9 cellular contexts compared by ENCODE assay signal in the genomic region with DNA sequence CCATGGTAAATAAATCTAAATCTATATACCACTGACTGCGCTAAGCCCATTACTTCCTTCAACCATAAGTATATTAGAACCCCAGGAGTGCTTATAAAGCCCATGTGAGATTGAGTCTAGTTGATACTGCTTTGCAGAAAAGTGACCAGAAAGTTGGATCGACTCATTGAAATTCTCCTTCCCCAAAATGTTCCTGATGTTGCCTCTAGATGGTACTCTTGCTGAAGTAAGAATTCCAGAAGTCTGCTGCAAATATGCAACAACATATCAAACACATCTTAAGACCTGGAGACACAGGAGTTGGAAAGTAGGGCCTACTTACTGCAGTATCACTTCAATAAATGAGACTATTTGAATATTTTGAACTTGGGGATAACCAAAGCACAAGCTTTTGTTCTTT.
DNase-seq lines count a peak whose midpoint lies in the region; ATAC-seq and TF ChIP-seq lines count a peak whose summit lies in the region.
"Had no signal": no experiment of that assay in that cellular context is flagged by ENCODE, and none has a peak within 500 bp of the region (broad histone marks: within the 10 kb centered on the region; RNA-seq: fewer than 3 reads in every experiment).

No MANE protein-coding gene starts in this region.

- peak; percentile 59 for TF ChIP-seq CTCF in astrocyte of the spinal cord (IDR thresholded peaks at IDR 0.05; ENCODE audit: low read depth, low read length)
- peak; percentile 64 for TF ChIP-seq CTCF in liver (IDR thresholded peaks at IDR 0.05; ENCODE audit: low read depth, low read length, missing input control)
- TF ChIP-seq CTCF in gastroesophageal sphincter (IDR thresholded peaks at IDR 0.05) = no peak

- DNase-seq in AG20443 (ENCODE audit: low spot score) (peak; percentile 22), HT1080 (ENCODE audit: low read depth) (peak; percentile 38), astrocyte of the spinal cord (ENCODE audit: low read depth, low spot score) (peak; percentile 63), T-helper 17 cell (no peak)
- no peak for DNase-seq in natural killer cell treated with Interleukin-12 subunit alpha and Interleukin-12 subunit beta and Interleukin-15 and Interleukin-18, amount 100 ng/mL, for 72 hours (ENCODE audit: low spot score)
- DNase-seq: sigmoid colon had no signal

- H3K9me3 ChIP-seq in liver (ENCODE audit: control insufficient read depth in 4 of 4, low read length in 3 of 4) (no peaks in the 10 kb centered on the region), T-helper 17 cell (ENCODE audit: control insufficient read depth, low read length, poor library complexity, severe bottlenecking) (no peaks in the 10 kb centered on the region), gastroesophageal sphincter (peaks cover 0 to 6% (median 0%) of the 10 kb centered on the region in 3 donors)
- H3K9me3 ChIP-seq: sigmoid colon had no signal

- no peak overlapping the region for H3K9ac ChIP-seq in liver (ENCODE audit: low read depth in 1 of 2, low read length in 2 of 2)

- no peak overlapping the region for H3K4me3 Mint-ChIP-seq in T-helper 17 cell
- no peak overlapping the region for H3K4me3 Mint-ChIP-seq in natural killer cell treated with Interleukin-12 subunit alpha and Interleukin-12 subunit beta and Interleukin-15 and Interleukin-18, amount 100 ng/mL, for 72 hours

- in situ Hi-C loops in astrocyte of the spinal cord (cut with HindIII; ENCODE audit: low sequenced_read_pairs) = no loop called here

- WGBS in liver = 57% methylated on average over 2 of the region's 2 CpGs
- 60 to 77% methylated on average over 1 to 2 of the region's 2 CpGs for WGBS in gastroesophageal sphincter (ENCODE audit: low coverage in 1 of 2), 2 donors

- peaks cover 18% of the 10 kb centered on the region for H3K9me3 Mint-ChIP-seq in natural killer cell treated with Interleukin-12 subunit alpha and Interleukin-12 subunit beta and Interleukin-15 and Interleukin-18, amount 100 ng/mL, for 72 hours

- no peak overlapping the region for H3K27ac Mint-ChIP-seq in T-helper 17 cell
- no peak overlapping the region for H3K27ac Mint-ChIP-seq in natural killer cell treated with Interleukin-12 subunit alpha and Interleukin-12 subunit beta and Interleukin-15 and Interleukin-18, amount 100 ng/mL, for 72 hours

- no peak for ATAC-seq in GM21825 (IDR thresholded peaks at IDR 0.05; ENCODE audit: unreplicated experiment)
- no peak for ATAC-seq in T-helper 17 cell
- ATAC-seq in natural killer cell treated with Interleukin-12 subunit alpha and Interleukin-12 subunit beta and Interleukin-15 and Interleukin-18, amount 100 ng/mL, for 72 hours = no peak
- no peak for ATAC-seq in gastroesophageal sphincter

- no peak for TF ChIP-seq EP300 in gastroesophageal sphincter (IDR thresholded peaks at IDR 0.05)

- no peaks in the 10 kb centered on the region for H3K36me3 ChIP-seq in liver (ENCODE audit: control insufficient read depth in 4 of 4, insufficient read depth in 3 of 4, low read depth in 1 of 4, low read length in 3 of 4)
- no peaks in the 10 kb centered on the region for H3K36me3 ChIP-seq in gastroesophageal sphincter
- H3K36me3 ChIP-seq: sigmoid colon had no signal

- H3K36me3 Mint-ChIP-seq in T-helper 17 cell (ENCODE audit: low read depth) = no peaks in the 10 kb centered on the region
- peaks cover 6% of the 10 kb centered on the region for H3K36me3 Mint-ChIP-seq in natural killer cell treated with Interleukin-12 subunit alpha and Interleukin-12 subunit beta and Interleukin-15 and Interleukin-18, amount 100 ng/mL, for 72 hours

- H3K27me3 Mint-ChIP-seq in T-helper 17 cell = no peaks in the 10 kb centered on the region
- no peaks in the 10 kb centered on the region for H3K27me3 Mint-ChIP-seq in natural killer cell treated with Interleukin-12 subunit alpha and Interleukin-12 subunit beta and Interleukin-15 and Interleukin-18, amount 100 ng/mL, for 72 hours

- no peak overlapping the region for H3K4me3 ChIP-seq in astrocyte of the spinal cord (ENCODE audit: low read depth, low read length)
- H3K4me3 ChIP-seq in liver (ENCODE audit: low read depth in 1 of 3, low read length in 3 of 3) = no peak overlapping the region
- H3K4me3 ChIP-seq in gastroesophageal sphincter = no peak overlapping the region
- H3K4me3 ChIP-seq: sigmoid colon had no signal

- peak; percentile 91 to 94 for TF ChIP-seq RAD21 in liver (IDR thresholded peaks at IDR 0.05)

- H3K27ac ChIP-seq in liver (ENCODE audit: low read depth in 1 of 2, low read length in 2 of 2) (no peak overlapping the region), gastroesophageal sphincter (no peak overlapping the region)
- H3K27ac ChIP-seq: sigmoid colon had no signal

- H3K27me3 ChIP-seq in liver (ENCODE audit: control insufficient read depth in 4 of 4, insufficient read depth in 4 of 4, low read length in 3 of 4) (no peaks in the 10 kb centered on the region), gastroesophageal sphincter (no peaks in the 10 kb centered on the region)
- H3K27me3 ChIP-seq: sigmoid colon had no signal

- H3K4me1 ChIP-seq in liver (ENCODE audit: control insufficient read depth in 4 of 4, insufficient read depth in 4 of 4, low read length in 3 of 4) (peaks cover 0 to 3% (median 0%) of the 10 kb centered on the region in 4 donors), gastroesophageal sphincter (no peaks in the 10 kb centered on the region)
- H3K4me1 ChIP-seq: sigmoid colon had no signal

- TF ChIP-seq POLR2A in gastroesophageal sphincter (IDR thresholded peaks at IDR 0.05) = no peak

- H3K4me1 Mint-ChIP-seq in T-helper 17 cell = no peaks in the 10 kb centered on the region
- no peaks in the 10 kb centered on the region for H3K4me1 Mint-ChIP-seq in natural killer cell treated with Interleukin-12 subunit alpha and Interleukin-12 subunit beta and Interleukin-15 and Interleukin-18, amount 100 ng/mL, for 72 hours (ENCODE audit: low read depth in 2 of 2)

TF ChIP-seq in liver, 16 proteins besides CTCF, POLR2A, EP300 and RAD21:
- TF ChIP-seq HNF4A (conservative IDR thresholded peaks at IDR 0.05) = no peak
- no peak for TF ChIP-seq JUND (IDR thresholded peaks at IDR 0.05)
- TF ChIP-seq, protein P1, sequence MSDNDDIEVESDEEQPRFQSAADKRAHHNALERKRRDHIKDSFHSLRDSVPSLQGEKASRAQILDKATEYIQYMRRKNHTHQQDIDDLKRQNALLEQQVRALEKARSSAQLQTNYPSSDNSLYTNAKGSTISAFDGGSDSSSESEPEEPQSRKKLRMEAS (IDR thresholded peaks at IDR 0.05) = no peak
- TF ChIP-seq, protein P2, sequence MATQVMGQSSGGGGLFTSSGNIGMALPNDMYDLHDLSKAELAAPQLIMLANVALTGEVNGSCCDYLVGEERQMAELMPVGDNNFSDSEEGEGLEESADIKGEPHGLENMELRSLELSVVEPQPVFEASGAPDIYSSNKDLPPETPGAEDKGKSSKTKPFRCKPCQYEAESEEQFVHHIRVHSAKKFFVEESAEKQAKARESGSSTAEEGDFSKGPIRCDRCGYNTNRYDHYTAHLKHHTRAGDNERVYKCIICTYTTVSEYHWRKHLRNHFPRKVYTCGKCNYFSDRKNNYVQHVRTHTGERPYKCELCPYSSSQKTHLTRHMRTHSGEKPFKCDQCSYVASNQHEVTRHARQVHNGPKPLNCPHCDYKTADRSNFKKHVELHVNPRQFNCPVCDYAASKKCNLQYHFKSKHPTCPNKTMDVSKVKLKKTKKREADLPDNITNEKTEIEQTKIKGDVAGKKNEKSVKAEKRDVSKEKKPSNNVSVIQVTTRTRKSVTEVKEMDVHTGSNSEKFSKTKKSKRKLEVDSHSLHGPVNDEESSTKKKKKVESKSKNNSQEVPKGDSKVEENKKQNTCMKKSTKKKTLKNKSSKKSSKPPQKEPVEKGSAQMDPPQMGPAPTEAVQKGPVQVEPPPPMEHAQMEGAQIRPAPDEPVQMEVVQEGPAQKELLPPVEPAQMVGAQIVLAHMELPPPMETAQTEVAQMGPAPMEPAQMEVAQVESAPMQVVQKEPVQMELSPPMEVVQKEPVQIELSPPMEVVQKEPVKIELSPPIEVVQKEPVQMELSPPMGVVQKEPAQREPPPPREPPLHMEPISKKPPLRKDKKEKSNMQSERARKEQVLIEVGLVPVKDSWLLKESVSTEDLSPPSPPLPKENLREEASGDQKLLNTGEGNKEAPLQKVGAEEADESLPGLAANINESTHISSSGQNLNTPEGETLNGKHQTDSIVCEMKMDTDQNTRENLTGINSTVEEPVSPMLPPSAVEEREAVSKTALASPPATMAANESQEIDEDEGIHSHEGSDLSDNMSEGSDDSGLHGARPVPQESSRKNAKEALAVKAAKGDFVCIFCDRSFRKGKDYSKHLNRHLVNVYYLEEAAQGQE (IDR thresholded peaks at IDR 0.05) = no peak
- TF ChIP-seq SP1 (IDR thresholded peaks at IDR 0.05) = no peak
- TF ChIP-seq GABPA (IDR thresholded peaks at IDR 0.05 in 1 of 2, conservative IDR thresholded peaks at IDR 0.05 in 1 of 2) = no peak
- no peak for TF ChIP-seq FOXA2 (IDR thresholded peaks at IDR 0.05)
- no peak for TF ChIP-seq RXRA (IDR thresholded peaks at IDR 0.05)

Comparison
In these comparisons a context has a peak if more than half of its experiments do, and no peak if none do; other contexts are left out.
1. DNase-seq: peak in AG20443 (single experiment), HT1080 (single experiment) and astrocyte of the spinal cord (single experiment); none in T-helper 17 cell (0 of 3) and natural killer cell treated with Interleukin-12 subunit alpha and Interleukin-12 subunit beta and Interleukin-15 and Interleukin-18, amount 100 ng/mL, for 72 hours (single experiment).
2. CTCF ChIP-seq: peak in astrocyte of the spinal cord (single experiment) and liver (single experiment); none in gastroesophageal sphincter (0 of 4).